In genomic region chr10:60008816-60009215, GRCh38 we compare ENCODE assay signal across 12 cellular contexts.
"Had no signal": no experiment of that assay in that cellular context is flagged by ENCODE, and none has a peak within 500 bp of the region (broad histone marks: within the 10 kb centered on the region; RNA-seq: fewer than 3 reads in every experiment).

No MANE protein-coding gene starts in this region.

- H3K9me3 ChIP-seq: adrenal gland had no signal

- ATAC-seq: activated CD4-positive, alpha-beta T cell treated with anti-CD3 and anti-CD28 coated beads for 36 hours; activated CD8-positive, alpha-beta memory T cell treated with anti-CD3 and anti-CD28 coated beads, Interleukin-2, amount 10 ng/mL, durations not matched to agents 7 days and 5 days; left lobe of liver; naive thymus-derived CD8-positive, alpha-beta T cell had no signal

- H3K9ac ChIP-seq: parathyroid adenoma had no signal

- H3K36me3 ChIP-seq: adrenal gland, WERI-Rb-1 had no signal

- H3K4me1 ChIP-seq: adrenal gland, parathyroid adenoma had no signal

- H3K79me2 ChIP-seq: parathyroid adenoma had no signal

- H3K27ac ChIP-seq: adrenal gland, parathyroid adenoma, WERI-Rb-1 had no signal

- H3K27me3 ChIP-seq: adrenal gland had no signal

- DNase-seq: activated CD4-positive, alpha-beta memory T cell treated with anti-CD3 and anti-CD28 coated beads for 36 hours; activated CD4-positive, alpha-beta T cell treated with anti-CD3 and anti-CD28 coated beads for 36 hours; activated CD8-positive, alpha-beta memory T cell treated with anti-CD3 and anti-CD28 coated beads, Interleukin-2, amount 10 ng/mL, durations not matched to agents 7 days and 5 days; activated naive CD4-positive, alpha-beta T cell treated with anti-CD3 and anti-CD28 coated beads, Interleukin-2, amount 10 ng/mL, durations not matched to agents 7 days and 5 days; activated T-cell treated with anti-CD3 and anti-CD28 coated beads, Interleukin-2, amount 50 U/mL, for 24 hours; adrenal gland; cortex of kidney; effector CD4-positive, alpha-beta T cell; naive thymus-derived CD8-positive, alpha-beta T cell; WERI-Rb-1 had no signal

- H3K4me3 ChIP-seq: adrenal gland had no signal

- H2AFZ ChIP-seq: parathyroid adenoma had no signal
